ENCODE assay signal across 29 cellular contexts in genomic region chr1:65605621-65606020, GRCh38.
DNase-seq lines count a peak whose midpoint lies in the region; ATAC-seq and TF ChIP-seq lines count a peak whose summit lies in the region.
"Had no signal": no experiment of that assay in that cellular context is flagged by ENCODE, and none has a peak within 500 bp of the region (broad histone marks: within the 10 kb centered on the region; RNA-seq: fewer than 3 reads in every experiment).

No MANE protein-coding gene starts in this region.

- no peak overlapping the region for H3K27ac ChIP-seq in breast epithelium
- H3K27ac ChIP-seq: BLaER1, dorsolateral prefrontal cortex, foreskin keratinocyte, heart right ventricle, KMS-11, transverse colon had no signal

- TF ChIP-seq CTCF in NB4 (IDR thresholded peaks at IDR 0.05; ENCODE audit: low read depth, low read length), result no peak
- TF ChIP-seq CTCF in choroid plexus epithelial cell (conservative IDR thresholded peaks at IDR 0.05; ENCODE audit: low read depth, low read length), result no peak
- no peak for TF ChIP-seq CTCF in foreskin fibroblast (IDR thresholded peaks at IDR 0.05; ENCODE audit: low read depth, low read length)
- no peak for TF ChIP-seq CTCF in breast epithelium (IDR thresholded peaks at IDR 0.05)

- DNase-seq in COLO829 (ENCODE audit: low spot score) (peak; percentile 10), NB4 (ENCODE audit: low read depth) (peak; percentile 18), choroid plexus epithelial cell (ENCODE audit: low read depth) (peak; percentile 63), foreskin fibroblast (peak; percentile 7 to 46), breast epithelium (ENCODE audit: low spot score in 2 of 2) (no peak), middle frontal gyrus (ENCODE audit: extremely low spot score, low spot score) (no peak)
- DNase-seq: ACHN; activated CD4-positive, alpha-beta T cell treated with anti-CD3 and anti-CD28 coated beads, Interleukin-2, amount 50 U/mL, for 4 hours; activated gamma-delta T cell treated with Interleukin-2 at 50 U/mL for 16 hours; activated naive CD8-positive, alpha-beta T cell treated with anti-CD3 and anti-CD28 coated beads, Interleukin-2, amount 10 ng/mL, durations not matched to agents 7 days and 5 days; activated T-cell treated with anti-CD3 and anti-CD28 coated beads, Interleukin-2, amount 50 U/mL, for 48 hours; COR-L47; DMS53; dorsolateral prefrontal cortex; heart right ventricle; kidney glomerular epithelial cell; naive thymus-derived CD8-positive, alpha-beta T cell; NCI-H446 treated with DMSO at 0.1 percent for 48 hours; NCI-H82; nucleus accumbens; stimulated activated CD4-positive, alpha-beta T cell treated with anti-CD3 and anti-CD28 coated beads, Interleukin-4, amount 100 ng/mL, for 24 hours; transverse colon had no signal

- no peak for ATAC-seq in GM18867 (IDR thresholded peaks at IDR 0.05; ENCODE audit: unreplicated experiment)
- ATAC-seq in GM21367 (IDR thresholded peaks at IDR 0.05; ENCODE audit: unreplicated experiment), result no peak
- ATAC-seq: heart right ventricle; naive thymus-derived CD8-positive, alpha-beta T cell; sciatic nerve had no signal

- H3K4me1 ChIP-seq in breast epithelium, result no peaks in the 10 kb centered on the region
- H3K4me1 ChIP-seq: BLaER1, foreskin keratinocyte, HAP-1, transverse colon had no signal

- intact Hi-C loops in breast epithelium (cut with DNase I; ENCODE audit: low total_unique reads), result no loop called here

- no peaks in the 10 kb centered on the region for H3K36me3 ChIP-seq in breast epithelium
- H3K36me3 ChIP-seq: BLaER1, HAP-1, transverse colon had no signal

- H3K27me3 ChIP-seq in breast epithelium, result no peaks in the 10 kb centered on the region
- H3K27me3 ChIP-seq: BLaER1, dorsolateral prefrontal cortex, foreskin keratinocyte, heart right ventricle, transverse colon had no signal

- TF ChIP-seq POLR2A in NB4 (IDR thresholded peaks at IDR 0.05; ENCODE audit: extremely low read depth, insufficient read length), result no peak
- no peak for TF ChIP-seq POLR2A in breast epithelium (IDR thresholded peaks at IDR 0.05)

- no peak overlapping the region for H3K4me3 ChIP-seq in NB4 (ENCODE audit: low read depth, low read length)
- no peak overlapping the region for H3K4me3 ChIP-seq in choroid plexus epithelial cell (ENCODE audit: low read depth, low read length)
- no peak overlapping the region for H3K4me3 ChIP-seq in foreskin fibroblast (ENCODE audit: low read depth in 1 of 2, low read length in 2 of 2)
- no peak overlapping the region for H3K4me3 ChIP-seq in breast epithelium
- H3K4me3 ChIP-seq: BLaER1, dorsolateral prefrontal cortex, HAP-1, heart right ventricle, transverse colon had no signal

- no peaks in the 10 kb centered on the region for H3K9me3 ChIP-seq in breast epithelium
- H3K9me3 ChIP-seq: BLaER1, HAP-1, heart right ventricle, transverse colon had no signal

Comparison
In these comparisons a context has a peak if more than half of its experiments do, and no peak if none do; other contexts are left out.
1. DNase-seq: peak in COLO829 (single experiment), NB4 (single experiment), choroid plexus epithelial cell (single experiment) and foreskin fibroblast (2 of 2); none in breast epithelium (0 of 2) and middle frontal gyrus (single experiment).